In genomic region chrX:56248492-56248891, GRCh38 we compare ENCODE assay signal across 8 cellular contexts. TPM values are rescaled to one million over a fixed set of nuclear protein-coding genes. Genes with fewer than 3 reads are reported as not detected.
A peak's percentile ranks its signal among the peaks of the same experiment; 100 is the strongest.
DNase-seq lines count a peak whose midpoint lies in the region; ATAC-seq, FAIRE-seq and TF ChIP-seq lines count a peak whose summit lies in the region.

No MANE protein-coding gene starts in this region.

- no peak for TF ChIP-seq EP300 in esophagus muscularis mucosa (IDR thresholded peaks at IDR 0.05)

- peak; percentile 91 for ATAC-seq in HG02943 (IDR thresholded peaks at IDR 0.05; ENCODE audit: low read depth, unreplicated experiment)
- ATAC-seq in aorta (ENCODE audit: low FRiP score): peak; percentile 78

- H3K9me3 ChIP-seq in esophagus muscularis mucosa (no peaks in the 10 kb centered on the region), aorta (ENCODE audit: control insufficient read depth, low read length) (no peaks in the 10 kb centered on the region)

- no peak overlapping the region for H3K4me3 ChIP-seq in esophagus muscularis mucosa
- H3K4me3 ChIP-seq in aorta (ENCODE audit: low read length in 2 of 2): no peak overlapping the region

- no peak for TF ChIP-seq POLR2A in GM12891 (IDR thresholded peaks at IDR 0.05; ENCODE audit: low read depth, low read length)
- no peak for TF ChIP-seq POLR2A in esophagus muscularis mucosa (IDR thresholded peaks at IDR 0.05; ENCODE audit: low read depth)

- DNase-seq in GM12891 (ENCODE audit: insufficient read length, low spot score) (no peak), NCI-H69 (lab: John Stamatoyannopoulos, UW) (peak; percentile 14), esophagus muscularis mucosa (ENCODE audit: extremely low spot score) (no peak), non-pigmented ciliary epithelial cell (ENCODE audit: low read depth) (peak; percentile 5), aorta (peak in 1 of 2 donors; percentile 47)
- peak; percentile 54 for DNase-seq in activated CD8-positive, alpha-beta memory T cell treated with anti-CD3 and anti-CD28 coated beads, Interleukin-2, amount 50 U/mL, for 4 hours

- peak; percentile 51 to 58 (median 58) for TF ChIP-seq CTCF in esophagus muscularis mucosa (IDR thresholded peaks at IDR 0.05)

- H3K27me3 ChIP-seq in esophagus muscularis mucosa (no peaks in the 10 kb centered on the region), aorta (ENCODE audit: control insufficient read depth in 1 of 2, insufficient read depth in 2 of 2, low read length in 1 of 2) (no peaks in the 10 kb centered on the region)

- no peak overlapping the region for H3K27ac ChIP-seq in esophagus muscularis mucosa (replicated peaks in 1 of 4)
- no peak overlapping the region for H3K27ac ChIP-seq in aorta (ENCODE audit: low read depth in 1 of 2, low read length in 2 of 2)

- intact Hi-C loops in esophagus muscularis mucosa (cut with DNase I) (no loop called here), aorta (cut with DNase I) (loop anchor here in 1 of 2 donors (2.0 kb wide), 1 partner anchor 30 kb away; no protein-coding TSS in a partner anchor)

- 4% methylated on average over 5 of the region's 5 CpGs for WGBS in esophagus muscularis mucosa
- 8 to 9% methylated on average over 5 of the region's 5 CpGs for WGBS in aorta, 2 donors

- FAIRE-seq in A204.1 (lab: Jason Lieb, UNC): peak; percentile 55
- FAIRE-seq in GM12891 (lab: Jason Lieb, UNC): peak; percentile 89

- H3K4me1 ChIP-seq in esophagus muscularis mucosa (peaks cover 0 to 5% (median 0%) of the 10 kb centered on the region in 4 donors), aorta (ENCODE audit: control insufficient read depth in 1 of 2, insufficient read depth in 2 of 2, low read length in 2 of 2) (no peaks in the 10 kb centered on the region)

- H3K36me3 ChIP-seq in esophagus muscularis mucosa (no peaks in the 10 kb centered on the region), aorta (ENCODE audit: control insufficient read depth in 1 of 2, insufficient read depth in 2 of 2, low read length in 1 of 2) (no peaks in the 10 kb centered on the region)

TF ChIP-seq in GM12891, 5 proteins besides CTCF, POLR2A, EP300 and RAD21:
- TF ChIP-seq POU2F2 (IDR thresholded peaks at IDR 0.05; ENCODE audit: low read depth, low read length): no peak

RNA-seq across cellular contexts. Expression of gene KLF8, which starts 16.3 kb away (rescaled TPM):
- polyA plus RNA-seq in GM12891 (2012; ENCODE audit: low read depth, missing spikeins): 2.3 TPM
- total RNA-seq in esophagus muscularis mucosa: 10 to 100 TPM; 10.1 to 15.5 (median 14.8) TPM
- 10 to 100 TPM; 23.6 to 28.3 TPM for total RNA-seq in aorta
- polyA plus RNA-seq in aorta: 10 to 100 TPM in 1 of 2 donors, 1 to 10 TPM in 1; 1.5 to 20.7 TPM

Comparison
In these comparisons a context has a peak if more than half of its experiments do, and no peak if none do; other contexts are left out.
1. DNase-seq: peak in NCI-H69 (single experiment), activated CD8-positive, alpha-beta memory T cell treated with anti-CD3 and anti-CD28 coated beads, Interleukin-2, amount 50 U/mL, for 4 hours (single experiment) and non-pigmented ciliary epithelial cell (single experiment); none in GM12891 (single experiment) and esophagus muscularis mucosa (single experiment).